In the genomic region with DNA sequence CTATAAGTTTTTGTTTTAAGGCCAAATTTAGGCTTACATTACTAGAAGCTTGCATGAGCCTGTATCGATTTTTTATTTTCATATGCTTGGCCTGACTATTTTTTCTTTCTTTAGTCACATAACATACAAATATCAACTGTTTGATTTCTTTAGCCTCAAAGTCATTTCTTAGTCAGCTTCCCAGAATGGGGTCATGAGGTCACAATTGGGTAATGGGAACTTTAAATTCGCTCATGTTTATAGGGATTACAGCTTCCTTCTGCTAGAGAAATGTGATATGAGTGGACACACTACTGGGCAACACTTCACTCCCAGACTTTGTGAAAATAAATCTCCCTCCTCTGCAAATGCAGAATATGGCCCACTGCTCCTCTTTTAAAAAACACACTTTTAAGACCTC, we compare ENCODE assay signal across 11 cellular contexts. TPM values are rescaled to one million over a fixed set of nuclear protein-coding genes. Genes with fewer than 3 reads are reported as not detected.
DNase-seq lines count a peak whose midpoint lies in the region; ATAC-seq lines count a peak whose summit lies in the region.
"Had no signal": no experiment of that assay in that cellular context is flagged by ENCODE, and none has a peak within 500 bp of the region (broad histone marks: within the 10 kb centered on the region; RNA-seq: fewer than 3 reads in every experiment).

No MANE protein-coding gene starts in this region.

- H3K27ac ChIP-seq in effector memory CD4-positive, alpha-beta T cell (ENCODE audit: insufficient read depth, low read length, poor library complexity, severe bottlenecking): no peak overlapping the region

- H3K4me1 ChIP-seq in effector memory CD4-positive, alpha-beta T cell (ENCODE audit: control insufficient read depth, insufficient read depth, low read length, poor library complexity, severe bottlenecking): peaks cover 19% of the 10 kb centered on the region

- peaks cover 52% of the 10 kb centered on the region for H3K4me1 Mint-ChIP-seq in activated T-cell treated with anti-CD3 and anti-CD28 coated beads, Interleukin-2, amount 50 U/mL, for 4 hours (ENCODE audit: low read depth)

- no peaks in the 10 kb centered on the region for H3K36me3 ChIP-seq in effector memory CD4-positive, alpha-beta T cell (ENCODE audit: control insufficient read depth, insufficient read depth, low read length)

- H3K4me3 Mint-ChIP-seq in activated T-cell treated with anti-CD3 and anti-CD28 coated beads, Interleukin-2, amount 50 U/mL, for 4 hours: no peak overlapping the region

- no peak overlapping the region for H3K4me3 ChIP-seq in effector memory CD4-positive, alpha-beta T cell (ENCODE audit: insufficient read depth, low read depth, low read length, poor library complexity, severe bottlenecking)

- no peaks in the 10 kb centered on the region for H3K27me3 ChIP-seq in effector memory CD4-positive, alpha-beta T cell (replicated peaks; ENCODE audit: control insufficient read depth, insufficient read depth, low read length, poor library complexity, severe bottlenecking)

- H3K9me3 ChIP-seq in effector memory CD4-positive, alpha-beta T cell (ENCODE audit: control insufficient read depth, low read length): no peaks in the 10 kb centered on the region

- no peaks in the 10 kb centered on the region for H3K36me3 Mint-ChIP-seq in activated T-cell treated with anti-CD3 and anti-CD28 coated beads, Interleukin-2, amount 50 U/mL, for 4 hours (ENCODE audit: insufficient read depth)
- H3K36me3 Mint-ChIP-seq: memory B cell had no signal

- H3K9me3 Mint-ChIP-seq in activated T-cell treated with anti-CD3 and anti-CD28 coated beads, Interleukin-2, amount 50 U/mL, for 4 hours: no peaks in the 10 kb centered on the region
- H3K9me3 Mint-ChIP-seq: memory B cell had no signal

- DNase-seq in AG08396 (ENCODE audit: low spot score) (peak; percentile 27), MV-4-11 (lab: John Stamatoyannopoulos, UW) (peak; percentile 80), fibroblast of gingiva (ENCODE audit: low read depth) (peak; percentile 82), HPDE6-E6E7 (ENCODE audit: extremely low spot score) (no peak)
- DNase-seq in stimulated activated CD4-positive, alpha-beta T cell treated with anti-CD3 and anti-CD28 coated beads, Interleukin-4, amount 100 ng/mL, for 1 hour: no peak
- no peak for DNase-seq in effector memory CD4-positive, alpha-beta T cell
- DNase-seq in activated T-cell treated with anti-CD3 and anti-CD28 coated beads, Interleukin-2, amount 50 U/mL, for 4 hours: no peak
- DNase-seq: NCI-H2081 treated with DMSO at 0.1 percent for 48 hours, SW 1271 had no signal

- no peaks in the 10 kb centered on the region for H3K27me3 Mint-ChIP-seq in activated T-cell treated with anti-CD3 and anti-CD28 coated beads, Interleukin-2, amount 50 U/mL, for 4 hours (ENCODE audit: low read depth)
- H3K27me3 Mint-ChIP-seq: memory B cell had no signal

- peak; percentile 0 for ATAC-seq in GM18909 (IDR thresholded peaks at IDR 0.05; ENCODE audit: poor library complexity, unreplicated experiment)
- ATAC-seq in activated T-cell treated with anti-CD3 and anti-CD28 coated beads, Interleukin-2, amount 50 U/mL, for 4 hours: no peak

RNA-seq across cellular contexts. Expression of a gene that starts 9.1 kb away (rescaled TPM):
- 10 to 100 TPM; 18.2 to 21.7 (median 20.4) TPM for total RNA-seq in activated T-cell treated with anti-CD3 and anti-CD28 coated beads, Interleukin-2, amount 50 U/mL, for 4 hours

Comparison
In these comparisons a context has a peak if more than half of its experiments do, and no peak if none do; other contexts are left out.
1. DNase-seq: peak in AG08396 (single experiment), MV-4-11 (single experiment) and fibroblast of gingiva (single experiment); none in HPDE6-E6E7 (single experiment), stimulated activated CD4-positive, alpha-beta T cell treated with anti-CD3 and anti-CD28 coated beads, Interleukin-4, amount 100 ng/mL, for 1 hour (single experiment), effector memory CD4-positive, alpha-beta T cell (0 of 3) and activated T-cell treated with anti-CD3 and anti-CD28 coated beads, Interleukin-2, amount 50 U/mL, for 4 hours (single experiment).